Comparison of ENCODE assay signal across 14 cellular contexts in the genomic region with DNA sequence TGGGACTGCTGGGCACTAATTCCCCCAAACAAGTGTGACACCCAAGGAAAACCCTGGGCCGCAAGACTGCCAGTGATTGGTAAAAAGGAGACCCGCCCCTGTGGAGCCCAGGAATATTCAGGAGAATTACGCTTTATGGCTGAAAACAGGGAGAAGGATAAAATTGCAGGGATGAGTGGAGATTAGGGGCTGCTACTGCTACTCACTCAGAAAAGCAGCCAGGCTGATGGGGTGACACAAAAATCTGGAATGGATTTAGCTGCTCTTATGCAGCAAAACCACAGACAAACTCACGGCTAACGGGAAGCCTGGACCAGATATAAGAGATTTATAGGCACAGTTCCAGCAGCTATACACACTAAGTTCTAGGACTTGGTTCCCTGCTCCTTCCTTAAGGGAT. TPM values are rescaled to one million over a fixed set of nuclear protein-coding genes. Genes with fewer than 3 reads are reported as not detected.
A peak's percentile ranks its signal among the peaks of the same experiment; 100 is the strongest.
DNase-seq lines count a peak whose midpoint lies in the region; ATAC-seq and TF ChIP-seq lines count a peak whose summit lies in the region.
"Had no signal": no experiment of that assay in that cellular context is flagged by ENCODE, and none has a peak within 500 bp of the region (broad histone marks: within the 10 kb centered on the region; RNA-seq: fewer than 3 reads in every experiment).

No MANE protein-coding gene starts in this region.

- no peaks in the 10 kb centered on the region for H3K36me3 Mint-ChIP-seq in H9 (ENCODE audit: insufficient read depth in 1 of 3, low read depth in 3 of 3)

- H4K8ac ChIP-seq in H9 (replicated peaks; ENCODE audit: insufficient read length, low read depth, low read length): no peak overlapping the region

- WGBS in H9 (ENCODE audit: extremely low coverage, insufficient read length, low lambda C conversion rate): no CpG with 5 or more reads among the region's 5 CpGs

- H3K9me3 ChIP-seq in SJCRH30 (replicated peaks): no peaks in the 10 kb centered on the region
- H3K9me3 ChIP-seq in H9 (ENCODE audit: control insufficient read depth, low read depth, low read length): no peaks in the 10 kb centered on the region

- peaks cover 34% of the 10 kb centered on the region for H3K27me3 Mint-ChIP-seq in H9 (ENCODE audit: low read depth)

- no peak overlapping the region for H3K23ac ChIP-seq in H9 (ENCODE audit: insufficient read length, low read depth, low read length)

- no peak overlapping the region for H3K14ac ChIP-seq in H9 (ENCODE audit: insufficient read depth, low read length)

- H2AFZ ChIP-seq in H9 (ENCODE audit: low read length): no peak overlapping the region

- H3K9me3 Mint-ChIP-seq in H9: no peaks in the 10 kb centered on the region; a peak in 1 of 5 replicates

- no peaks in the 10 kb centered on the region for H4K20me1 ChIP-seq in H9 (ENCODE audit: control insufficient read depth, insufficient read depth, insufficient read length)

- no peak overlapping the region for H2BK120ac ChIP-seq in H9 (ENCODE audit: low read depth, low read length, poor library complexity, severe bottlenecking)

- no peak overlapping the region for H3K56ac ChIP-seq in H9 (ENCODE audit: insufficient read length, low read depth, low read length)

- peaks cover 34% of the 10 kb centered on the region for H3K4me1 ChIP-seq in SJCRH30
- peaks cover 6% of the 10 kb centered on the region for H3K4me1 ChIP-seq in H9 (ENCODE audit: insufficient read depth, low read length)

- no peak overlapping the region for H2BK15ac ChIP-seq in H9 (ENCODE audit: low read depth, low read length)

- no peak overlapping the region for H2BK20ac ChIP-seq in H9 (ENCODE audit: low read depth, low read length, poor library complexity, severe bottlenecking)

- ATAC-seq in GM21360 (IDR thresholded peaks at IDR 0.05; ENCODE audit: unreplicated experiment) (no peak), GM19351 (IDR thresholded peaks at IDR 0.05; ENCODE audit: unreplicated experiment) (no peak), GM19328 (IDR thresholded peaks at IDR 0.05; ENCODE audit: unreplicated experiment) (no peak)

- TF ChIP-seq CTCF in fibroblast of the aortic adventitia (IDR thresholded peaks at IDR 0.05; ENCODE audit: insufficient read depth, low read length) (no peak), H9 (conservative IDR thresholded peaks at IDR 0.05) (no peak)

- H3K9ac ChIP-seq in H9 (ENCODE audit: extremely low read depth, insufficient read length, low read length): no peak overlapping the region
- H3K9ac ChIP-seq: KMS-11 had no signal

- H3K27me3 ChIP-seq in SJCRH30: no peaks in the 10 kb centered on the region
- peaks cover 5% of the 10 kb centered on the region; the same call in 1 of the 2 replicates for H3K27me3 ChIP-seq in H9 (ENCODE audit: insufficient read depth, low read length)

- no peak overlapping the region for H2BK12ac ChIP-seq in H9 (ENCODE audit: insufficient read length, low read depth, low read length)

- no peak overlapping the region for H3K4me2 ChIP-seq in H9 (ENCODE audit: insufficient read depth, insufficient read length, low read length)
- H3K4me2 ChIP-seq: KMS-11 had no signal

- no peak overlapping the region for H4K91ac ChIP-seq in H9 (ENCODE audit: insufficient read length, low read depth, low read length)

- no peak overlapping the region for H3K4ac ChIP-seq in H9 (ENCODE audit: low read depth, low read length)

- no peak overlapping the region for H2AK5ac ChIP-seq in H9 (ENCODE audit: insufficient read length, low read length)

- peak; percentile 49 for DNase-seq in A172 (ENCODE audit: low spot score)
- peak; percentile 29 for DNase-seq in HCEC 1CT
- peak; percentile 67 to 80 for DNase-seq in SJCRH30
- DNase-seq in fibroblast of the aortic adventitia (ENCODE audit: low read depth): peak; percentile 85
- no peak for DNase-seq in H9
- DNase-seq: activated CD4-positive, alpha-beta T cell treated with anti-CD3 and anti-CD28 coated beads for 1 hour; activated naive CD4-positive, alpha-beta T cell; effector CD4-positive, alpha-beta T cell; nucleus accumbens had no signal

- no peak overlapping the region for H2BK5ac ChIP-seq in H9 (ENCODE audit: insufficient read length, low read length)

- H3K4me1 Mint-ChIP-seq in H9: peaks cover 34 to 37% of the 10 kb centered on the region in 2 experiments

- no peaks in the 10 kb centered on the region for H3K36me3 ChIP-seq in SJCRH30

- no peak overlapping the region for H3K18ac ChIP-seq in H9 (ENCODE audit: insufficient read length, low read depth, low read length)

- H3K79me1 ChIP-seq in H9 (ENCODE audit: insufficient read depth, low read depth, low read length, poor library complexity, severe bottlenecking): no peaks in the 10 kb centered on the region

- H3T11ph ChIP-seq in H9 (ENCODE audit: low read length): no peak overlapping the region

- no peak overlapping the region for H3K27ac Mint-ChIP-seq in H9

- H3K23me2 ChIP-seq in H9 (ENCODE audit: insufficient read length, low read depth, low read length, poor library complexity, severe bottlenecking): peaks cover 8% of the 10 kb centered on the region

- H3K79me2 ChIP-seq in H9 (ENCODE audit: insufficient read depth, low read length): no peaks in the 10 kb centered on the region

- peak overlapping the region; percentile 37 for H3K4me3 ChIP-seq in SJCRH30
- no peak overlapping the region for H3K4me3 ChIP-seq in fibroblast of the aortic adventitia (ENCODE audit: low read depth, low read length)

- H3K4me3 Mint-ChIP-seq in H9: peak overlapping the region in 1 of 2 experiments; percentile 50; a peak in 2 of 5 replicates

- H4K5ac ChIP-seq in H9 (ENCODE audit: insufficient read length, low read depth, low read length): no peak overlapping the region

- H3K27ac ChIP-seq in SJCRH30 (peak overlapping the region; percentile 33; the same call in 1 of the 2 replicates), H9 (ENCODE audit: insufficient read length, low read depth, low read length) (no peak overlapping the region)
- H3K27ac ChIP-seq: C4-2B, KMS-11 had no signal

RNA-seq across cellular contexts. Expression of a gene that starts 4.4 kb away (rescaled TPM):
- 64.8 and 66.4 TPM in 2 replicates for total RNA-seq in A172 (2014; rRNA removed; shearing (Covaris generic))
- 26.2 and 30.4 TPM in 2 replicates for total RNA-seq in SJCRH30 (2014; rRNA removed; shearing (Covaris generic))
- total RNA-seq in fibroblast of the aortic adventitia (ENCODE audit: low replicate concordance) (43.7 and 52.1 TPM in 2 replicates), H9 (2021) (18.9 and 20.2 TPM in 2 replicates)

RNA-seq across cellular contexts. Expression of a gene that starts 42.5 kb away (rescaled TPM):
- total RNA-seq in A172 (2014; rRNA removed; shearing (Covaris generic)): 615 and 682 TPM in 2 replicates
- total RNA-seq in SJCRH30 (2014; rRNA removed; shearing (Covaris generic)): 93.3 and 97.3 TPM in 2 replicates
- total RNA-seq in fibroblast of the aortic adventitia (ENCODE audit: low replicate concordance): 175 and 1,509 TPM in 2 replicates
- total RNA-seq in H9 (2021): 91.5 and 93.2 TPM in 2 replicates
